In the genomic region with DNA sequence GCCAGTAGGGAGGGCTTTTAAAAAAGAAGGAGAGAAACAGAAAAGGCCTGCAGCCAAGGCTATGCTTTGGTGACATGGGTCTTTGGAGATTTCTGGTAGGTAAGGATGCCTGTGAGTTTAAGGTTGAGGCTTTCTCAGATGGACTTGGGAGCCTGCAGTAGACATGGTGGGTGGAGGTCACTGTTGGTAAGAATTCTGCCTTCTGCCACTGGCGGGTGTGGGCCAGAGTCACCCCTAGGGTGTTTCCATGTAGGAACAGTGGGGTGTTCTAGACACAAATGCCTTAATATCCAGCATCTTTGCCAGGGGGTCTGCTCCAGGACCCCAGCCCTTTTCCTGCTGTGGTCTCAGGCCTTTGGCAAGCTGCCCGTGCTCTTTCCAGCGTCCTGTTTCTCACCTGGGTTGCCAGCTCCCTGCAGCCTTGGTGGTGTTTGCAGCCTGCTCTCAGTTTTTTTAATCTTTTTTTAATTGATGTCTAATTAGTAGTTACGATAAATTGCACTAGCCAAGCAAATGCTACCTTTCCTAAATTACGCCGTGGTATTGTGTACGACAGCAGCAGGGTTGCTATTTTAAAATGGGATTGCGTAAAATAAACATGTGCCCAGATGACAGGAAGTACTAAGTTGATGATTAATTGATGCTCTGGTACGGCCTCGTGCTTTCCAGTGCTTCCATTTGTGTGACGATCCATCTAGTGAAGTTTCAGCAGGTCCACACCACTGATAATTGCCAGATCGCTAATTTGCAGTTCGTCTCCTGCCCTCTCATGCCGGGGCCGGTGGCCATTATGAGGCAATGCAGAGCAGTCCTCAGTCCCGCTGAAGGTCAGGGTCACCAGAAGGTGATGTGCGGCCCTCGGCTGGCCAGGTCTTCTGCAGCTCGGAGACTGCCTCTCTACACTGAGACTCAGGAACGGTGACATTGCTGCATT, we compare ENCODE assay signal across 8 cellular contexts. TPM values are rescaled to one million over a fixed set of nuclear protein-coding genes. Genes with fewer than 3 reads are reported as not detected.
DNase-seq lines count a peak whose midpoint lies in the region; ATAC-seq and TF ChIP-seq lines count a peak whose summit lies in the region.

No MANE protein-coding gene starts in this region.

- peaks cover 9% of the 10 kb centered on the region for H3K36me3 Mint-ChIP-seq in activated T-cell treated with anti-CD3 and anti-CD28 coated beads, Interleukin-2, amount 50 U/mL, for 4 hours (ENCODE audit: insufficient read depth)

- H3K4me2 ChIP-seq in skeletal muscle satellite cell (ENCODE audit: low read length), result peak overlapping the region; percentile 43

- no peaks in the 10 kb centered on the region for H3K27me3 ChIP-seq in skeletal muscle satellite cell (ENCODE audit: control insufficient read depth, insufficient read depth, low read length)

- H3K4me1 ChIP-seq in HEK293 (ENCODE audit: control insufficient read depth, insufficient read depth, low read length) (peaks cover 7% of the 10 kb centered on the region), skeletal muscle satellite cell (ENCODE audit: control insufficient read depth, insufficient read depth, low read length) (peaks cover 38% of the 10 kb centered on the region)

- peaks cover 15% of the 10 kb centered on the region for H3K4me1 Mint-ChIP-seq in activated T-cell treated with anti-CD3 and anti-CD28 coated beads, Interleukin-2, amount 50 U/mL, for 4 hours (ENCODE audit: low read depth)

- no peaks in the 10 kb centered on the region for H3K9me3 ChIP-seq in HEK293 (ENCODE audit: control insufficient read depth, insufficient read depth, low read depth, low read length)
- H3K9me3 ChIP-seq in skeletal muscle satellite cell (replicated peaks; ENCODE audit: low read length), result no peaks in the 10 kb centered on the region

- no peaks in the 10 kb centered on the region for H3K9me3 Mint-ChIP-seq in activated T-cell treated with anti-CD3 and anti-CD28 coated beads, Interleukin-2, amount 50 U/mL, for 4 hours

- ATAC-seq in activated T-cell treated with anti-CD3 and anti-CD28 coated beads, Interleukin-2, amount 50 U/mL, for 4 hours, result no peak
- ATAC-seq in HG02852 (IDR thresholded peaks at IDR 0.05; ENCODE audit: unreplicated experiment), result no peak

- H3K4me3 ChIP-seq in HEK293 (ENCODE audit: low read depth, low read length) (no peak overlapping the region), fibroblast of pulmonary artery (replicated peaks; ENCODE audit: low read depth, low read length) (no peak overlapping the region), skeletal muscle satellite cell (ENCODE audit: low read length) (peak overlapping the region; percentile 36)

- peaks cover 0 to 17% of the 10 kb centered on the region in 2 experiments; a peak in 1 of 3 replicates for H3K36me3 ChIP-seq in HEK293 (ENCODE audit: control insufficient read depth in 2 of 2, insufficient read depth in 1 of 2, low read length in 2 of 2)
- H3K36me3 ChIP-seq in skeletal muscle satellite cell (ENCODE audit: insufficient read depth, low read length), result peaks cover 23% of the 10 kb centered on the region

- H3K27me3 Mint-ChIP-seq in activated T-cell treated with anti-CD3 and anti-CD28 coated beads, Interleukin-2, amount 50 U/mL, for 4 hours (ENCODE audit: low read depth), result no peaks in the 10 kb centered on the region

- CTCF ChIA-PET in HEK293 (lab: Yijun Ruan, JAX), result interaction anchor here (0.6 to 1.6 kb wide), 7 partner anchors 7 to 127 kb away, joined by 3 to 7 read pairs (median 5); no protein-coding TSS in a partner anchor

- H3K9ac ChIP-seq in skeletal muscle satellite cell (ENCODE audit: low read depth, low read length), result peak overlapping the region; percentile 9

- no peak for TF ChIP-seq CTCF in HEK293 (tag by site-specific recombination; IDR thresholded peaks at IDR 0.05)
- no peak for TF ChIP-seq CTCF in fibroblast of pulmonary artery (IDR thresholded peaks at IDR 0.05; ENCODE audit: low read length, missing control alignments)

- peak; percentile 84 to 94 for DNase-seq in NOMO-1 (lab: John Stamatoyannopoulos, UW; ENCODE audit: unreplicated experiment in 2 of 2)
- peak; percentile 91 for DNase-seq in fibroblast of pulmonary artery (ENCODE audit: low read depth)
- no peak for DNase-seq in activated T-cell treated with anti-CD3 and anti-CD28 coated beads, Interleukin-2, amount 50 U/mL, for 4 hours
- DNase-seq in GOT3 (lab: John Stamatoyannopoulos, UW), result no peak
- DNase-seq in amniotic stem cell (lab: John Stamatoyannopoulos, UW), result no peak

- no peak overlapping the region for H3K27ac ChIP-seq in HEK293 (ENCODE audit: extremely low read depth, low read depth, low read length)

- no peak overlapping the region for H3K4me3 Mint-ChIP-seq in activated T-cell treated with anti-CD3 and anti-CD28 coated beads, Interleukin-2, amount 50 U/mL, for 4 hours

- POLR2A ChIA-PET in HEK293 (lab: Yijun Ruan, JAX), result interaction anchor here (0.6 kb wide), 1 partner anchor 83 kb away, joined by 5 read pairs; no protein-coding TSS in a partner anchor

TF ChIP-seq in HEK293, 187 proteins besides CTCF, POLR2A, EP300 and RAD21 (continues in another document):
- TF ChIP-seq SP7 (tag by site-specific recombination; IDR thresholded peaks at IDR 0.05) (peak; percentile 97), ZNF785 (tag by site-specific recombination; IDR thresholded peaks at IDR 0.05) (no peak), ZNF449 (tag by site-specific recombination; IDR thresholded peaks at IDR 0.05) (no peak), ZBTB44 (tag by site-specific recombination; IDR thresholded peaks at IDR 0.05) (peak; percentile 37; the same call in 1 of the 2 replicates), ZNF701 (tag by site-specific recombination; IDR thresholded peaks at IDR 0.05) (no peak), ZEB2 (tag by site-specific recombination; IDR thresholded peaks at IDR 0.05) (0 out of 2 replicates have a peak, but pooled peaks have one; percentile 15), OSR2 (tag by site-specific recombination; IDR thresholded peaks at IDR 0.05) (peak; percentile 61; the same call in 1 of the 2 replicates), BCL6B (tag by site-specific recombination; IDR thresholded peaks at IDR 0.05) (0 out of 2 replicates have a peak, but pooled peaks have one; percentile 57), ZBTB17 (tag by site-specific recombination; IDR thresholded peaks at IDR 0.05) (peak; percentile 91), ZNF629 (tag by site-specific recombination; IDR thresholded peaks at IDR 0.05) (0 out of 2 replicates have a peak, but pooled peaks have one; percentile 26), ZIC2 (tag by site-specific recombination; IDR thresholded peaks at IDR 0.05) (peak; percentile 66), ZNF600 (tag by site-specific recombination; IDR thresholded peaks at IDR 0.05) (peak; percentile 55; the same call in 1 of the 2 replicates)
- TF ChIP-seq, protein P1, sequence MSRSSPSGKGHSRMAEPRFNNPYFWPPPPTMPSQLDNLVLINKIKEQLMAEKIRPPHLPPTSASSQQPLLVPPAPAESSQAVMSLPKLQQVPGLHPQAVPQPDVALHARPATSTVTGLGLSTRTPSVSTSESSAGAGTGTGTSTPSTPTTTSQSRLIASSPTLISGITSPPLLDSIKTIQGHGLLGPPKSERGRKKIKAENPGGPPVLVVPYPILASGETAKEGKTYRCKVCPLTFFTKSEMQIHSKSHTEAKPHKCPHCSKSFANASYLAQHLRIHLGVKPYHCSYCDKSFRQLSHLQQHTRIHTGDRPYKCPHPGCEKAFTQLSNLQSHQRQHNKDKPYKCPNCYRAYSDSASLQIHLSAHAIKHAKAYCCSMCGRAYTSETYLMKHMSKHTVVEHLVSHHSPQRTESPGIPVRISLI (tag by site-specific recombination; IDR thresholded peaks at IDR 0.05), result no peak

RNA-seq across cellular contexts. Expression of gene NPAS1, which starts 35.3 kb away (rescaled TPM):
- 3.7 and 4.3 TPM in 2 replicates for total RNA-seq in skeletal muscle satellite cell (2012; rRNA removed)
- under 1 TPM in 1 of 3 donors, not detected in 2; 0.14 TPM for total RNA-seq in activated T-cell treated with anti-CD3 and anti-CD28 coated beads, Interleukin-2, amount 50 U/mL, for 4 hours

Comparison
In these comparisons a context has a peak if more than half of its experiments do, and no peak if none do; other contexts are left out.
1. DNase-seq: peak in NOMO-1 (2 of 2) and fibroblast of pulmonary artery (single experiment); none in activated T-cell treated with anti-CD3 and anti-CD28 coated beads, Interleukin-2, amount 50 U/mL, for 4 hours (single experiment), GOT3 (single experiment) and amniotic stem cell (single experiment).